In the genomic region with DNA sequence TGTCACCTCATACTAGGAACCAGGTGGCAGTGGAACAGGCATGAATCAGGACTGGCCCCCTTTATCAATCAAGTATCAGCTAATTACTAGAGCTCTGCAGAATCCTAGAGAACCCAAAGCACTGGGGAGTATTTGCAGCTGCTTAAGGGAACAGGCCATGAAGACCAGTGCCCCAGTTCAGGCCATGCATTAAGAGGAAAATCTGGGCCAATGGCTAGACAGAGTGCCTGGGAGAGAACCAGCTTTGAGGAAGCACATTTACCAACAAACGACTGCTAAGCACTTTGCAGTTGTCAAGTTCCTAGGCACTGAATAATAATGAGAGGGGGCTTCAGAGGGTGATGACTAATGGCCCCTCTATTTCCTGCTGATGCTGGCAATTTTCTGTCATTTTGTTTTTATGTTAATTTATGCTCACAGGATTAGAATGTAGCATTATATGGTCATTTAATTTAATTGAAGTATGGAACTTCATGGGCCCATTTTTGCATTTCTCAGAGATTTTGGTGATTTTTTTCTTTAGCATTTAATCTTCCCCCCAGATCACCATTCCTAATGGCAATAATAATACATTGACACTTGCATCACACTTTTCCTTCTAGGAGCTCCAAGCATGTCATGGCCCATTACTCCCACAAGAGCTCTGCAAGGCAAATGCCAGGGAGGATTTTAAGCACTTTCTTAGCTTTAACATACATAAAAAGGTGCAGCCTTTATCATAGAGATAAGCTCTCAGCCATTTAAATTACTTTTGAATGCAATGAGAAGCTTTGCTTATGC, we compare ENCODE assay signal across 20 cellular contexts.
DNase-seq lines count a peak whose midpoint lies in the region; ATAC-seq and TF ChIP-seq lines count a peak whose summit lies in the region.
"Had no signal": no experiment of that assay in that cellular context is flagged by ENCODE, and none has a peak within 500 bp of the region (broad histone marks: within the 10 kb centered on the region; RNA-seq: fewer than 3 reads in every experiment).

No MANE protein-coding gene starts in this region.

- no peaks in the 10 kb centered on the region for H3K79me1 ChIP-seq in neuronal stem cell (ENCODE audit: low read depth, low read length)

- no peak for ATAC-seq in GM18868 (IDR thresholded peaks at IDR 0.05; ENCODE audit: unreplicated experiment)
- ATAC-seq: heart left ventricle, PC-3 had no signal

- H3K9me3 Mint-ChIP-seq in glutamatergic neuron (ENCODE audit: unreplicated experiment) = peaks cover 2% of the 10 kb centered on the region
- H3K9me3 Mint-ChIP-seq: immature natural killer cell; T-helper 1 cell treated with Interleukin-12 subunit alpha and Interleukin-12 subunit beta and Interleukin-4 antibody, amounts not matched to agents 30 μg/mL and 1 μg/mL, for 36 hours had no signal

- peaks cover 24% of the 10 kb centered on the region for H3K4me1 Mint-ChIP-seq in glutamatergic neuron (ENCODE audit: low read depth, unreplicated experiment)
- H3K4me1 Mint-ChIP-seq: immature natural killer cell had no signal

- H4K91ac ChIP-seq in neuronal stem cell (ENCODE audit: low read depth, low read length, poor library complexity) = no peak overlapping the region

- H3K4me3 ChIP-seq in neuronal stem cell (ENCODE audit: low read length in 2 of 2) = no peak overlapping the region
- H3K4me3 ChIP-seq: heart left ventricle, right lobe of liver had no signal

- no peak overlapping the region for H2BK120ac ChIP-seq in neuronal stem cell (ENCODE audit: low read depth, low read length)

- no peak for TF ChIP-seq CTCF in glutamatergic neuron (IDR thresholded peaks at IDR 0.05; ENCODE audit: partially characterized antibody, unreplicated experiment)

- H2BK12ac ChIP-seq in neuronal stem cell (ENCODE audit: low read length) = no peak overlapping the region

- H3K4me1 ChIP-seq in neuronal stem cell (ENCODE audit: control insufficient read depth in 2 of 2, insufficient read depth in 1 of 2, low read depth in 1 of 2, low read length in 2 of 2) = peaks cover 3 to 13% of the 10 kb centered on the region in 2 donors

- no peak overlapping the region for H3K4ac ChIP-seq in neuronal stem cell (ENCODE audit: low read length)

- peaks cover 0 to 3% of the 10 kb centered on the region in 2 donors for H3K9me3 ChIP-seq in neuronal stem cell (replicated peaks in 1 of 2; ENCODE audit: control insufficient read depth in 2 of 2, insufficient read depth in 1 of 2, low read depth in 1 of 2, low read length in 2 of 2)
- H3K9me3 ChIP-seq: heart left ventricle, right lobe of liver had no signal

- no peaks in the 10 kb centered on the region for H3K36me3 ChIP-seq in neuronal stem cell (replicated peaks in 1 of 2; ENCODE audit: control insufficient read depth in 2 of 2, insufficient read depth in 2 of 2, low read length in 2 of 2)
- H3K36me3 ChIP-seq: heart left ventricle, right lobe of liver had no signal

- no peak overlapping the region for H2AK5ac ChIP-seq in neuronal stem cell (ENCODE audit: low read depth, low read length)

- no peak overlapping the region for H2BK15ac ChIP-seq in neuronal stem cell (ENCODE audit: low read length)

- no peak overlapping the region for H3K9ac ChIP-seq in neuronal stem cell (ENCODE audit: low read depth, low read length, poor library complexity)

- H3K14ac ChIP-seq in neuronal stem cell (ENCODE audit: low read length) = no peak overlapping the region

- peak overlapping the region; percentile 64 for H3K4me3 Mint-ChIP-seq in glutamatergic neuron (ENCODE audit: unreplicated experiment)
- H3K4me3 Mint-ChIP-seq: CD8-positive, alpha-beta memory T cell; immature natural killer cell; T-helper 1 cell treated with Interleukin-12 subunit alpha and Interleukin-12 subunit beta and Interleukin-4 antibody, amounts not matched to agents 30 μg/mL and 1 μg/mL, for 36 hours had no signal

- no peak overlapping the region for H3K18ac ChIP-seq in neuronal stem cell (ENCODE audit: low read length)

- H2BK5ac ChIP-seq in neuronal stem cell (ENCODE audit: low read length) = no peak overlapping the region

- H3K27me3 Mint-ChIP-seq in glutamatergic neuron (ENCODE audit: unreplicated experiment) = no peaks in the 10 kb centered on the region

- WGBS in neuronal stem cell (ENCODE audit: extremely low coverage in 2 of 2, insufficient read length in 2 of 2, insufficient replicate concordance in 1 of 2), 2 donors = no CpG with 5 or more reads among the region's 1 CpG

- peak overlapping the region; percentile 16 for H3K27ac Mint-ChIP-seq in glutamatergic neuron (ENCODE audit: unreplicated experiment)
- H3K27ac Mint-ChIP-seq: CD8-positive, alpha-beta memory T cell; immature natural killer cell; T-helper 1 cell treated with Interleukin-12 subunit alpha and Interleukin-12 subunit beta and Interleukin-4 antibody, amounts not matched to agents 30 μg/mL and 1 μg/mL, for 36 hours had no signal

- DNase-seq in DMS79 (lab: John Stamatoyannopoulos, UW) (peak; percentile 77), M059J (ENCODE audit: low read depth) (peak; percentile 5), glutamatergic neuron (no peak), neuronal stem cell (ENCODE audit: low spot score) (no peak), NCI-H2107 treated with DMSO at 0.1 percent for 48 hours (lab: John Stamatoyannopoulos, UW; ENCODE audit: unreplicated experiment) (no peak), T-helper 9 cell (no peak)
- DNase-seq: activated CD4-positive, alpha-beta T cell treated with anti-CD3 and anti-CD28 coated beads, Interleukin-2, amount 50 U/mL, for 1 hour; activated CD8-positive, alpha-beta memory T cell treated with anti-CD3 and anti-CD28 coated beads, Interleukin-2, amount 50 U/mL, for 48 hours; activated effector memory CD4-positive, alpha-beta T cell treated with anti-CD3 and anti-CD28 coated beads, Interleukin-2, amount 50 U/mL, for 16 hours; CD8-positive, alpha-beta memory T cell; cortex of kidney; heart left ventricle; immature natural killer cell; NCI-H1436 treated with DMSO at 0.1 percent for 48 hours; NCI-H226; right lobe of liver; SIG-M5 had no signal

- H3K27me3 ChIP-seq in neuronal stem cell (ENCODE audit: control insufficient read depth in 3 of 3, insufficient read depth in 3 of 3, low read depth in 1 of 3, low read length in 3 of 3) = no peaks in the 10 kb centered on the region
- H3K27me3 ChIP-seq: heart left ventricle, right lobe of liver had no signal

- H3K27ac ChIP-seq in neuronal stem cell (replicated peaks; ENCODE audit: low read length) = no peak overlapping the region
- H3K27ac ChIP-seq: heart left ventricle, right lobe of liver had no signal

- H3K23ac ChIP-seq in neuronal stem cell (ENCODE audit: low read depth, low read length, poor library complexity) = no peak overlapping the region

- H2AFZ ChIP-seq in neuronal stem cell (ENCODE audit: low read length) = peak overlapping the region; percentile 50

- H3K36me3 Mint-ChIP-seq in glutamatergic neuron (ENCODE audit: unreplicated experiment) = no peaks in the 10 kb centered on the region
- H3K36me3 Mint-ChIP-seq: CD8-positive, alpha-beta memory T cell; immature natural killer cell had no signal

- no peak overlapping the region for H3K4me2 ChIP-seq in neuronal stem cell (ENCODE audit: insufficient read depth, low read length, poor library complexity, severe bottlenecking)

- no peak overlapping the region for H4K8ac ChIP-seq in neuronal stem cell (ENCODE audit: low read depth, low read length)

Comparison
In these comparisons a context has a peak if more than half of its experiments do, and no peak if none do; other contexts are left out.
1. DNase-seq: peak in DMS79 (single experiment) and M059J (single experiment); none in glutamatergic neuron (single experiment), neuronal stem cell (single experiment), NCI-H2107 treated with DMSO at 0.1 percent for 48 hours (single experiment) and T-helper 9 cell (single experiment).